Comparison of ENCODE assay signal across 18 cellular contexts in the genomic region with DNA sequence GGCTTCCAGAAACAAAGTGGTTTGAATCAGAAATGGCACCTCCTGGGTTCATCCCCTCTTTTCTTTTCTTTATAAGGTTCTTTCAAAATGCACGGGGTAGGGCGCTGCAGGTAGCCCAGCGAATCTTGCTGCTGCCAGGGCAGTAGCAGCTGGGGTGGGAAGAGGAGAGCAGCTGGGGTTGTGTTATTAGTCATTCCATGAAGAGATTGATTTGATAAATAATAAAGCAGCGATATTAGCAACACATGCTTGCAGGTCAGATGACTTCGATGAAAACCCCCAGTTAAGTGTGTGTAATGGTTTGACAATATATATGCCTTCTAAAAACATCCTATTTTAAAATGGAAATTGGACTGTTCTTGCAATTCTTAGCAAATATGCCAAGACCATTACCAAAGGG.
DNase-seq lines count a peak whose midpoint lies in the region; ATAC-seq and TF ChIP-seq lines count a peak whose summit lies in the region.
"Had no signal": no experiment of that assay in that cellular context is flagged by ENCODE, and none has a peak within 500 bp of the region (broad histone marks: within the 10 kb centered on the region; RNA-seq: fewer than 3 reads in every experiment).

No MANE protein-coding gene starts in this region.

- no peak overlapping the region for H3K23ac ChIP-seq in H9 (ENCODE audit: insufficient read length, low read depth, low read length)

- H3K79me1 ChIP-seq in H9 (ENCODE audit: insufficient read depth, low read depth, low read length, poor library complexity, severe bottlenecking): no peaks in the 10 kb centered on the region

- H3K4me2 ChIP-seq in H9 (ENCODE audit: insufficient read depth, insufficient read length, low read length) (no peak overlapping the region), OCI-LY7 (ENCODE audit: low read length) (peak overlapping the region; percentile 50)

- no peak for TF ChIP-seq POLR2A in esophagus squamous epithelium (IDR thresholded peaks at IDR 0.05)

- CTCF ChIA-PET in OCI-LY7 (lab: Charles Lee; ENCODE audit: unreplicated experiment): no interaction called here

- H3K36me3 Mint-ChIP-seq in H9 (ENCODE audit: insufficient read depth in 1 of 3, low read depth in 3 of 3) (no peaks in the 10 kb centered on the region), nephron progenitor cell (ENCODE audit: low read depth) (peaks cover 21% of the 10 kb centered on the region)
- H3K36me3 Mint-ChIP-seq: activated naive CD8-positive, alpha-beta T cell treated with anti-CD3 and anti-CD28 coated beads for 36 hours; naive B cell had no signal

- no peak overlapping the region for H2BK5ac ChIP-seq in H9 (ENCODE audit: insufficient read length, low read length)

- H4K20me1 ChIP-seq in H9 (ENCODE audit: control insufficient read depth, insufficient read depth, insufficient read length) (no peaks in the 10 kb centered on the region), OCI-LY7 (ENCODE audit: insufficient read depth, low read length) (no peaks in the 10 kb centered on the region)

- no peak overlapping the region for H2BK20ac ChIP-seq in H9 (ENCODE audit: low read depth, low read length, poor library complexity, severe bottlenecking)

- no peak overlapping the region for H4K5ac ChIP-seq in H9 (ENCODE audit: insufficient read length, low read depth, low read length)

- peaks cover 2% of the 10 kb centered on the region; the same call in 1 of the 2 replicates for H3K36me3 ChIP-seq in OCI-LY7 (ENCODE audit: insufficient read depth, low read length)
- H3K36me3 ChIP-seq in esophagus squamous epithelium: no peaks in the 10 kb centered on the region
- H3K36me3 ChIP-seq: breast epithelium, prostate gland had no signal

- no peak overlapping the region for H3K56ac ChIP-seq in H9 (ENCODE audit: insufficient read length, low read depth, low read length)

- POLR2A ChIA-PET in OCI-LY7 (lab: Charles Lee): no interaction called here

- H3K23me2 ChIP-seq in H9 (ENCODE audit: insufficient read length, low read depth, low read length, poor library complexity, severe bottlenecking): no peaks in the 10 kb centered on the region

- no peak for DNase-seq in H9
- peak; percentile 39 for DNase-seq in NCI-H146 treated with DMSO at 0.1 percent for 48 hours (lab: John Stamatoyannopoulos, UW; ENCODE audit: unreplicated experiment)
- DNase-seq in OCI-LY7 (ENCODE audit: low spot score): no peak
- DNase-seq in nephron progenitor cell: no peak
- DNase-seq in esophagus squamous epithelium (lab: John Stamatoyannopoulos, UW): no peak
- no peak for DNase-seq in nucleus accumbens (lab: John Stamatoyannopoulos, UW)
- no peak for DNase-seq in NCI-H345 (lab: John Stamatoyannopoulos, UW)
- DNase-seq: activated naive CD8-positive, alpha-beta T cell treated with anti-CD3 and anti-CD28 coated beads for 36 hours; dermis blood vessel endothelial cell; HFFc6; naive B cell; NCI-H2081 had no signal

- intact Hi-C loops in OCI-LY7 (cut with micrococcal nuclease; ENCODE audit: unreplicated experiment): no loop called here
- intact Hi-C loops in esophagus squamous epithelium (cut with DNase I): no loop called here

- no peak overlapping the region for H2BK15ac ChIP-seq in H9 (ENCODE audit: low read depth, low read length)

- no peak overlapping the region for H3K18ac ChIP-seq in H9 (ENCODE audit: insufficient read length, low read depth, low read length)

- no peak overlapping the region for H2AFZ ChIP-seq in H9 (ENCODE audit: low read length)
- peak overlapping the region; percentile 16; the same call in 1 of the 2 replicates for H2AFZ ChIP-seq in OCI-LY7 (ENCODE audit: low read length)

- H3K79me2 ChIP-seq in H9 (ENCODE audit: insufficient read depth, low read length) (no peaks in the 10 kb centered on the region), OCI-LY7 (ENCODE audit: insufficient read depth, low read depth, low read length) (peaks cover 2% of the 10 kb centered on the region; the same call in 1 of the 2 replicates)

- no peak overlapping the region for H3K9ac ChIP-seq in H9 (ENCODE audit: extremely low read depth, insufficient read length, low read length)

- H4K91ac ChIP-seq in H9 (ENCODE audit: insufficient read length, low read depth, low read length): no peak overlapping the region

- H3K9me3 ChIP-seq in H9 (ENCODE audit: control insufficient read depth, low read depth, low read length): no peaks in the 10 kb centered on the region
- no peaks in the 10 kb centered on the region for H3K9me3 ChIP-seq in OCI-LY7 (ENCODE audit: low read length)
- H3K9me3 ChIP-seq in esophagus squamous epithelium: no peaks in the 10 kb centered on the region
- H3K9me3 ChIP-seq: breast epithelium, prostate gland had no signal

- H3K4me1 Mint-ChIP-seq in H9: peaks cover 50 to 74% of the 10 kb centered on the region in 2 experiments
- H3K4me1 Mint-ChIP-seq in nephron progenitor cell: peaks cover 100% of the 10 kb centered on the region

- no peaks in the 10 kb centered on the region for H3K27me3 ChIP-seq in H9 (ENCODE audit: insufficient read depth, low read length)
- no peaks in the 10 kb centered on the region for H3K27me3 ChIP-seq in esophagus squamous epithelium
- H3K27me3 ChIP-seq: breast epithelium had no signal

- no CpG with 5 or more reads among the region's 5 CpGs for WGBS in H9 (ENCODE audit: extremely low coverage, insufficient read length, low lambda C conversion rate)
- WGBS in esophagus squamous epithelium, 2 donors: 89 to 94% methylated on average over 5 of the region's 5 CpGs

- H3K27ac ChIP-seq in H9 (ENCODE audit: insufficient read length, low read depth, low read length) (no peak overlapping the region), OCI-LY7 (ENCODE audit: low read depth, low read length, poor library complexity, severe bottlenecking) (peak overlapping the region; percentile 22), esophagus squamous epithelium (no peak overlapping the region)
- H3K27ac ChIP-seq: breast epithelium, prostate gland had no signal

- H3K4me3 ChIP-seq in OCI-LY7 (ENCODE audit: low read depth, low read length, poor library complexity, severe bottlenecking) (no peak overlapping the region), esophagus squamous epithelium (no peak overlapping the region)
- H3K4me3 ChIP-seq: breast epithelium, prostate gland had no signal

- H3K4me3 Mint-ChIP-seq in H9: no peak overlapping the region
- no peak overlapping the region for H3K4me3 Mint-ChIP-seq in nephron progenitor cell
- H3K4me3 Mint-ChIP-seq: activated naive CD8-positive, alpha-beta T cell treated with anti-CD3 and anti-CD28 coated beads for 36 hours; B cell; HFFc6; T-helper 1 cell treated with Interleukin-12 subunit alpha and Interleukin-12 subunit beta and Interleukin-4 antibody, amounts not matched to agents 30 μg/mL and 1 μg/mL, for 36 hours had no signal

- H3K4ac ChIP-seq in H9 (ENCODE audit: low read depth, low read length): no peak overlapping the region

- no peak overlapping the region for H2BK12ac ChIP-seq in H9 (ENCODE audit: insufficient read length, low read depth, low read length)

- H3T11ph ChIP-seq in H9 (ENCODE audit: low read length): no peak overlapping the region

- peaks cover 6% of the 10 kb centered on the region; the same call in 1 of the 2 replicates for H3K4me1 ChIP-seq in H9 (ENCODE audit: insufficient read depth, low read length)
- peaks cover 93% of the 10 kb centered on the region for H3K4me1 ChIP-seq in OCI-LY7 (ENCODE audit: insufficient read depth, low read length, poor library complexity, severe bottlenecking)
- H3K4me1 ChIP-seq in esophagus squamous epithelium: no peaks in the 10 kb centered on the region
- H3K4me1 ChIP-seq: breast epithelium, prostate gland had no signal

- H3K9me2 ChIP-seq in OCI-LY7 (ENCODE audit: insufficient read depth, low read length): no peaks in the 10 kb centered on the region

- H2AK5ac ChIP-seq in H9 (ENCODE audit: insufficient read length, low read length): no peak overlapping the region

- H3K9me3 Mint-ChIP-seq in H9: no peaks in the 10 kb centered on the region
- peaks cover 4% of the 10 kb centered on the region for H3K9me3 Mint-ChIP-seq in nephron progenitor cell
- H3K9me3 Mint-ChIP-seq: activated naive CD8-positive, alpha-beta T cell treated with anti-CD3 and anti-CD28 coated beads for 36 hours; HFFc6; T-helper 1 cell treated with Interleukin-12 subunit alpha and Interleukin-12 subunit beta and Interleukin-4 antibody, amounts not matched to agents 30 μg/mL and 1 μg/mL, for 36 hours had no signal

- H3K27ac Mint-ChIP-seq in H9 (peak overlapping the region in 2 of 3 experiments; percentile 16 to 38; a peak in 2 of 7 replicates), nephron progenitor cell (peak overlapping the region; percentile 93)
- H3K27ac Mint-ChIP-seq: activated naive CD8-positive, alpha-beta T cell treated with anti-CD3 and anti-CD28 coated beads for 36 hours; B cell; HFFc6; T-helper 1 cell treated with Interleukin-12 subunit alpha and Interleukin-12 subunit beta and Interleukin-4 antibody, amounts not matched to agents 30 μg/mL and 1 μg/mL, for 36 hours had no signal

- no peak overlapping the region for H3K14ac ChIP-seq in H9 (ENCODE audit: insufficient read depth, low read length)

- BruUV-seq in OCI-LY7 (replicated peaks; lab: Mats Ljungman, UMichigan): no TSS peak

- H3K27me3 Mint-ChIP-seq in H9 (ENCODE audit: low read depth): no peaks in the 10 kb centered on the region
- H3K27me3 Mint-ChIP-seq in nephron progenitor cell (ENCODE audit: low read depth, poor library complexity): peaks cover 2% of the 10 kb centered on the region
- H3K27me3 Mint-ChIP-seq: activated naive CD8-positive, alpha-beta T cell treated with anti-CD3 and anti-CD28 coated beads for 36 hours; B cell; naive B cell had no signal

- TF ChIP-seq CTCF in H9 (conservative IDR thresholded peaks at IDR 0.05): no peak
- no peak for TF ChIP-seq CTCF in OCI-LY7 (conservative IDR thresholded peaks at IDR 0.05; ENCODE audit: low read length)
- TF ChIP-seq CTCF in nephron progenitor cell (IDR thresholded peaks at IDR 0.05): no peak
- no peak for TF ChIP-seq CTCF in esophagus squamous epithelium (IDR thresholded peaks at IDR 0.05)

- ATAC-seq in GM18868 (IDR thresholded peaks at IDR 0.05; ENCODE audit: unreplicated experiment): no peak
- ATAC-seq: Right ventricle myocardium inferior had no signal

- no peak overlapping the region for H4K8ac ChIP-seq in H9 (replicated peaks; ENCODE audit: insufficient read length, low read depth, low read length)

- H2BK120ac ChIP-seq in H9 (ENCODE audit: low read depth, low read length, poor library complexity, severe bottlenecking): no peak overlapping the region
